ENCODE assay signal across 8 cellular contexts in genomic region chr16:1420111-1420539, GRCh38. TPM values are rescaled to one million over a fixed set of nuclear protein-coding genes. Genes with fewer than 3 reads are reported as not detected.
A peak's percentile ranks its signal among the peaks of the same experiment; 100 is the strongest.
DNase-seq lines count a peak whose midpoint lies in the region; ATAC-seq and TF ChIP-seq lines count a peak whose summit lies in the region.

No MANE protein-coding gene starts in this region.

- no peaks in the 10 kb centered on the region for H3K9me3 ChIP-seq in ascending aorta
- no peaks in the 10 kb centered on the region for H3K9me3 ChIP-seq in lower lobe of right lung

- peaks cover 7 to 16% of the 10 kb centered on the region in 2 donors for H3K4me1 ChIP-seq in ascending aorta
- peaks cover 18% of the 10 kb centered on the region for H3K4me1 ChIP-seq in lower lobe of right lung
- H3K4me1 ChIP-seq in urinary bladder (ENCODE audit: insufficient read depth): no peaks in the 10 kb centered on the region

- intact Hi-C loops in ascending aorta (cut with DNase I) (loop anchor here (1.0 to 5.0 kb wide), 5 partner anchors 55 to 287 kb away; partner anchors contain the start of genes CLCN7, CRAMP1, GNPTG and IFT140), lower lobe of right lung (cut with DNase I) (no loop called here), posterior vena cava (cut with DNase I) (no loop called here)

- H3K36me3 ChIP-seq in ascending aorta (no peaks in the 10 kb centered on the region), lower lobe of right lung (no peaks in the 10 kb centered on the region), urinary bladder (ENCODE audit: insufficient read depth) (no peaks in the 10 kb centered on the region)

- peak overlapping the region; percentile 93 for H3K27ac ChIP-seq in ascending aorta
- peak overlapping the region; percentile 95 for H3K27ac ChIP-seq in lower lobe of right lung
- peak overlapping the region; percentile 60 for H3K27ac ChIP-seq in urinary bladder (ENCODE audit: low read depth)

- WGBS in urinary bladder: 2% methylated on average over 22 of the region's 22 CpGs

- H3K4me3 ChIP-seq in ascending aorta (peak overlapping the region; percentile 65 to 70), lower lobe of right lung (peak overlapping the region; percentile 97), urinary bladder (ENCODE audit: low read depth, low read length) (peak overlapping the region; percentile 62)

- DNase-seq in NCI-H345 (lab: John Stamatoyannopoulos, UW): peak; percentile 40
- no peak for DNase-seq in NCI-H345 treated with DMSO at 0.1 percent for 48 hours (lab: John Stamatoyannopoulos, UW; ENCODE audit: unreplicated experiment)
- DNase-seq in ascending aorta (ENCODE audit: low spot score in 2 of 2): no peak
- DNase-seq in lower lobe of right lung: no peak
- DNase-seq in posterior vena cava (ENCODE audit: low spot score): no peak
- no peak for DNase-seq in SW 1271 (lab: John Stamatoyannopoulos, UW)

- H3K27me3 ChIP-seq in ascending aorta: no peaks in the 10 kb centered on the region
- no peaks in the 10 kb centered on the region for H3K27me3 ChIP-seq in lower lobe of right lung (ENCODE audit: low read depth)

- ATAC-seq in HG03159 (IDR thresholded peaks at IDR 0.05; ENCODE audit: unreplicated experiment): peak; percentile 1
- ATAC-seq in lower lobe of right lung: peak; percentile 8 to 15

- TF ChIP-seq CTCF in ascending aorta (IDR thresholded peaks at IDR 0.05): no peak
- no peak for TF ChIP-seq CTCF in lower lobe of right lung (IDR thresholded peaks at IDR 0.05)

RNA-seq across cellular contexts. Expression of gene UQCC4, which starts 0.4 kb away (rescaled TPM):
- total RNA-seq in ascending aorta (107 TPM), lower lobe of right lung (9.7 TPM), urinary bladder (8.5 TPM), posterior vena cava (1 to 10 TPM; 8.9 to 9.9 TPM)
- polyA plus RNA-seq in urinary bladder: 26.4 TPM

RNA-seq across cellular contexts. Expression of gene UNKL, which starts 5.6 kb away (rescaled TPM):
- total RNA-seq in ascending aorta (144 TPM), lower lobe of right lung (23.1 TPM), urinary bladder (11.2 TPM), posterior vena cava (10 to 100 TPM in 1 of 2 donors, 1 to 10 TPM in 1; 9.9 to 11.3 TPM)
- 18.7 TPM for polyA plus RNA-seq in urinary bladder

RNA-seq across cellular contexts. Expression of gene PERCC1, which starts 10.8 kb away (rescaled TPM):
- total RNA-seq in ascending aorta: not detected
- not detected for total RNA-seq in lower lobe of right lung
- total RNA-seq in urinary bladder: not detected
- polyA plus RNA-seq in urinary bladder: not detected
- not detected for total RNA-seq in posterior vena cava

RNA-seq across cellular contexts. Expression of gene CCDC154, which starts 24.2 kb away (rescaled TPM):
- total RNA-seq in ascending aorta: not detected
- 3.1 TPM for total RNA-seq in lower lobe of right lung
- 0.37 TPM for total RNA-seq in urinary bladder
- polyA plus RNA-seq in urinary bladder: 0.86 TPM
- under 1 TPM; 0.42 to 0.76 TPM for total RNA-seq in posterior vena cava

RNA-seq across cellular contexts. Expression of gene CLCN7, which starts 54.7 kb away (rescaled TPM):
- 108 TPM for total RNA-seq in ascending aorta
- 146 TPM for total RNA-seq in lower lobe of right lung
- 19.6 TPM for total RNA-seq in urinary bladder
- 64.0 TPM for polyA plus RNA-seq in urinary bladder
- 10 to 100 TPM; 35.8 to 52.6 TPM for total RNA-seq in posterior vena cava
